Comparison of ENCODE assay signal across 7 cellular contexts in genomic region chrX:132263127-132263526, GRCh38.
"Had no signal": no experiment of that assay in that cellular context is flagged by ENCODE, and none has a peak within 500 bp of the region (broad histone marks: within the 10 kb centered on the region; RNA-seq: fewer than 3 reads in every experiment).

No MANE protein-coding gene starts in this region.

- FAIRE-seq: G401.6, GM12878, GM12891, GM12892, GM18507 had no signal

- DNase-seq: GDM1, GF-D8 had no signal

- ATAC-seq: GM12878 had no signal

- H3K4me3 ChIP-seq: GM12878 had no signal
